In the genomic region with DNA sequence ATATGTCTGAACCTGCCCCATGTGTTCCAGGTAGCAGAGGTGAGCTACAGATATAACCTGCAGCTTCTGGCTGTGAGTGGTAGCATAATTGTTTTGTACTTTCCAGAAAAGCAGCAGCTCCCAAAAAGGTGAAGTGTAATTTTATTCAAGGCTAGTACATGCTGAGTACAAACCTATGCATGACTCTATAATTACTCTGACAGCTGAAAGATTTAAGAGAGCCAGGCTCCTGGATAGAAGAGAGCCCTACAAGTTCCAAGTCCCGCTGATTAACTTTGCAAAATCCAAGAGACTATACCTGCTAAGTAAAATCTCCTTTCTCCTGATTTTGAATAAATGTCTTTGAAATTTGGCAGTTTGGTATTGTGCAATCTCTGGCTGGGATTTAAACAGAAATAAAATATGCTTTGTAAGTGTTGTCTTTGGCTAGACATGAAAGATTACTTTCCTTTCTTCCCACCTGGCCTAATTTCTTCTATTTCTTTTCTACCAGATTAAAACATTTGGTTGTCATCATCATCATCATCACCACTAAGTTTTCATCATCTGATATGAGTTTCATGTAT, we compare ENCODE assay signal across 16 cellular contexts.
"Had no signal": no experiment of that assay in that cellular context is flagged by ENCODE, and none has a peak within 500 bp of the region (broad histone marks: within the 10 kb centered on the region; RNA-seq: fewer than 3 reads in every experiment).

No MANE protein-coding gene starts in this region.

- H3K36me3 ChIP-seq: cardiac muscle cell, colonic mucosa had no signal

- H3K9me3 ChIP-seq: colonic mucosa, lower lobe of right lung, right lobe of liver, spleen, upper lobe of left lung had no signal

- H3K27ac ChIP-seq: cardiac muscle cell, colonic mucosa, lower lobe of right lung, right lobe of liver, upper lobe of left lung, VCaP had no signal

- DNase-seq: activated CD4-positive, alpha-beta memory T cell treated with anti-CD3 and anti-CD28 coated beads, Interleukin-2, amount 10 ng/mL, durations not matched to agents 7 days and 5 days; colonic mucosa; effector CD4-positive, alpha-beta T cell; kidney glomerular epithelial cell; lower lobe of right lung; naive thymus-derived CD8-positive, alpha-beta T cell; nucleus accumbens; right lobe of liver; spleen; stimulated activated CD4-positive, alpha-beta T cell treated with anti-CD3 and anti-CD28 coated beads, Interleukin-1b, Interleukin-23, amount 100 ng/mL, for 48 hours; stimulated activated naive CD4-positive, alpha-beta T cell; substantia nigra; T-helper 1 cell; upper lobe of left lung had no signal

- H3K27me3 ChIP-seq: cardiac muscle cell, colonic mucosa, right lobe of liver, spleen, upper lobe of left lung had no signal

- H3K4me3 ChIP-seq: cardiac muscle cell, colonic mucosa, lower lobe of right lung, right lobe of liver, spleen, upper lobe of left lung had no signal

- H3K4me1 ChIP-seq: colonic mucosa, lower lobe of right lung, upper lobe of left lung had no signal
